ENCODE assay signal across 39 cellular contexts in genomic region chr1:35939484-35939883, GRCh38.
"Had no signal": no experiment of that assay in that cellular context is flagged by ENCODE, and none has a peak within 500 bp of the region (broad histone marks: within the 10 kb centered on the region; RNA-seq: fewer than 3 reads in every experiment).

No MANE protein-coding gene starts in this region.

- FAIRE-seq: astrocyte, bronchial epithelial cell, colon had no signal

- H3K36me3 ChIP-seq: adrenal gland, ascending aorta, brain microvascular endothelial cell, breast epithelium, cardiac muscle cell had no signal

- H3K4me3 ChIP-seq: adrenal gland, ascending aorta, body of pancreas, breast epithelium, cardiac muscle cell had no signal

- ATAC-seq: activated naive CD4-positive, alpha-beta T cell treated with anti-CD3 and anti-CD28 coated beads, Interleukin-2, amount 50 U/mL, for 72 hours; activated naive CD8-positive, alpha-beta T cell treated with anti-CD3 and anti-CD28 coated beads, Interleukin-2, amount 50 U/mL, for 24 hours; activated T-cell treated with anti-CD3 and anti-CD28 coated beads, Interleukin-2, amount 50 U/mL, for 4 hours; activated T-cell treated with anti-CD3 and anti-CD28 coated beads, Interleukin-2, amount 50 U/mL, for 72 hours; activated T-helper 17 cell treated with anti-CD3 and anti-CD28 coated beads, Interleukin-2, amount 50 U/mL, for 72 hours; body of pancreas had no signal

- H3K9me3 Mint-ChIP-seq: activated naive CD4-positive, alpha-beta T cell treated with anti-CD3 and anti-CD28 coated beads for 36 hours; activated naive CD4-positive, alpha-beta T cell treated with anti-CD3 and anti-CD28 coated beads, Interleukin-2, amount 10 ng/mL, durations not matched to agents 7 days and 5 days; activated naive CD4-positive, alpha-beta T cell treated with anti-CD3 and anti-CD28 coated beads, Interleukin-2, amount 50 U/mL, for 24 hours; activated naive CD4-positive, alpha-beta T cell treated with anti-CD3 and anti-CD28 coated beads, Interleukin-2, amount 50 U/mL, for 72 hours; activated naive CD8-positive, alpha-beta T cell treated with anti-CD3 and anti-CD28 coated beads, Interleukin-2, amount 10 ng/mL, durations not matched to agents 7 days and 5 days; activated naive CD8-positive, alpha-beta T cell treated with anti-CD3 and anti-CD28 coated beads, Interleukin-2, amount 50 U/mL, for 24 hours; activated T-cell treated with anti-CD3 and anti-CD28 coated beads, Interleukin-2, amount 50 U/mL, for 4 hours; activated T-cell treated with anti-CD3 and anti-CD28 coated beads, Interleukin-2, amount 50 U/mL, for 72 hours; activated T-helper 1 cell treated with anti-CD3 and anti-CD28 coated beads, Interleukin-12 subunit alpha, Interleukin-12 subunit beta, Interleukin-2, Interleukin-4 antibody, amounts not matched to agents 30 ng/mL and 10 ng/mL and 1 ng/mL, durations not matched to agents 14 hours and 24 hours and 36 hours; activated T-helper 17 cell treated with anti-CD3 and anti-CD28 coated beads, Interleukin-2, amount 50 U/mL, for 72 hours; brain; central memory CD8-positive, alpha-beta T cell had no signal

- H3K9me3 ChIP-seq: adrenal gland, ascending aorta, body of pancreas, breast epithelium had no signal

- H3K27ac Mint-ChIP-seq: activated naive CD4-positive, alpha-beta T cell treated with anti-CD3 and anti-CD28 coated beads for 36 hours; activated naive CD4-positive, alpha-beta T cell treated with anti-CD3 and anti-CD28 coated beads, Interleukin-2, amount 10 ng/mL, durations not matched to agents 7 days and 5 days; activated naive CD4-positive, alpha-beta T cell treated with anti-CD3 and anti-CD28 coated beads, Interleukin-2, amount 50 U/mL, for 24 hours; activated naive CD4-positive, alpha-beta T cell treated with anti-CD3 and anti-CD28 coated beads, Interleukin-2, amount 50 U/mL, for 72 hours; activated naive CD8-positive, alpha-beta T cell; activated naive CD8-positive, alpha-beta T cell treated with anti-CD3 and anti-CD28 coated beads for 36 hours; activated naive CD8-positive, alpha-beta T cell treated with anti-CD3 and anti-CD28 coated beads, Interleukin-2, amount 10 ng/mL, durations not matched to agents 7 days and 5 days; activated naive CD8-positive, alpha-beta T cell treated with anti-CD3 and anti-CD28 coated beads, Interleukin-2, amount 50 U/mL, for 24 hours; activated T-cell treated with anti-CD3 and anti-CD28 coated beads, Interleukin-2, amount 50 U/mL, for 24 hours; activated T-cell treated with anti-CD3 and anti-CD28 coated beads, Interleukin-2, amount 50 U/mL, for 72 hours; activated T-helper 1 cell treated with anti-CD3 and anti-CD28 coated beads, Interleukin-12 subunit alpha, Interleukin-12 subunit beta, Interleukin-2, Interleukin-4 antibody, amounts not matched to agents 30 ng/mL and 10 ng/mL and 1 ng/mL, durations not matched to agents 14 hours and 24 hours and 36 hours; activated T-helper 17 cell treated with anti-CD3 and anti-CD28 coated beads, Interleukin-2, amount 50 U/mL, for 72 hours had no signal

- DNase-seq: activated effector memory CD4-positive, alpha-beta T cell treated with anti-CD3 and anti-CD28 coated beads, Interleukin-2, amount 50 U/mL, for 16 hours; activated effector memory CD4-positive, alpha-beta T cell treated with Interleukin-2 at 50 U/mL for 16 hours; activated gamma-delta T cell; activated gamma-delta T cell treated with Interleukin-2 at 50 U/mL for 16 hours; activated naive CD4-positive, alpha-beta T cell; activated naive CD4-positive, alpha-beta T cell treated with anti-CD3 and anti-CD28 coated beads for 36 hours; activated naive CD4-positive, alpha-beta T cell treated with anti-CD3 and anti-CD28 coated beads, Interleukin-2, amount 10 ng/mL, durations not matched to agents 7 days and 5 days; activated naive CD4-positive, alpha-beta T cell treated with anti-CD3 and anti-CD28 coated beads, Interleukin-2, amount 50 U/mL, for 16 hours; activated naive CD4-positive, alpha-beta T cell treated with Interleukin-2 at 50 U/mL for 16 hours; activated naive CD8-positive, alpha-beta T cell treated with anti-CD3 and anti-CD28 coated beads for 36 hours; activated naive CD8-positive, alpha-beta T cell treated with anti-CD3 and anti-CD28 coated beads, Interleukin-2, amount 10 ng/mL, durations not matched to agents 7 days and 5 days; activated naive CD8-positive, alpha-beta T cell treated with anti-CD3 and anti-CD28 coated beads, Interleukin-2, amount 50 U/mL, for 24 hours; activated T-cell treated with anti-CD3 and anti-CD28 coated beads, Interleukin-2, amount 50 U/mL, for 24 hours; activated T-cell treated with anti-CD3 and anti-CD28 coated beads, Interleukin-2, amount 50 U/mL, for 4 hours; activated T-cell treated with anti-CD3 and anti-CD28 coated beads, Interleukin-2, amount 50 U/mL, for 48 hours; activated T-cell treated with anti-CD3 and anti-CD28 coated beads, Interleukin-2, amount 50 U/mL, for 72 hours; adrenal gland; amniotic stem cell; amygdala; anterior cingulate cortex; aorta; body of pancreas; brain microvascular endothelial cell; caudate nucleus; central memory CD4-positive, alpha-beta T cell; cerebellar nuclear complex had no signal

- H3K4me3 Mint-ChIP-seq: activated naive CD4-positive, alpha-beta T cell treated with anti-CD3 and anti-CD28 coated beads for 36 hours; activated naive CD4-positive, alpha-beta T cell treated with anti-CD3 and anti-CD28 coated beads, Interleukin-2, amount 10 ng/mL, durations not matched to agents 7 days and 5 days; activated naive CD4-positive, alpha-beta T cell treated with anti-CD3 and anti-CD28 coated beads, Interleukin-2, amount 50 U/mL, for 24 hours; activated naive CD8-positive, alpha-beta T cell; activated naive CD8-positive, alpha-beta T cell treated with anti-CD3 and anti-CD28 coated beads for 36 hours; activated naive CD8-positive, alpha-beta T cell treated with anti-CD3 and anti-CD28 coated beads, Interleukin-2, amount 10 ng/mL, durations not matched to agents 7 days and 5 days; activated naive CD8-positive, alpha-beta T cell treated with anti-CD3 and anti-CD28 coated beads, Interleukin-2, amount 50 U/mL, for 24 hours; activated T-cell treated with anti-CD3 and anti-CD28 coated beads, Interleukin-2, amount 50 U/mL, for 24 hours; activated T-cell treated with anti-CD3 and anti-CD28 coated beads, Interleukin-2, amount 50 U/mL, for 4 hours; activated T-cell treated with anti-CD3 and anti-CD28 coated beads, Interleukin-2, amount 50 U/mL, for 72 hours; activated T-helper 1 cell treated with anti-CD3 and anti-CD28 coated beads, Interleukin-12 subunit alpha, Interleukin-12 subunit beta, Interleukin-2, Interleukin-4 antibody, amounts not matched to agents 30 ng/mL and 10 ng/mL and 1 ng/mL, durations not matched to agents 14 hours and 24 hours and 36 hours; activated T-helper 17 cell treated with anti-CD3 and anti-CD28 coated beads, Interleukin-2, amount 50 U/mL, for 72 hours; brain; central memory CD8-positive, alpha-beta T cell had no signal

- H3K27me3 Mint-ChIP-seq: activated naive CD4-positive, alpha-beta T cell treated with anti-CD3 and anti-CD28 coated beads, Interleukin-2, amount 10 ng/mL, durations not matched to agents 7 days and 5 days; activated naive CD4-positive, alpha-beta T cell treated with anti-CD3 and anti-CD28 coated beads, Interleukin-2, amount 50 U/mL, for 24 hours; activated naive CD8-positive, alpha-beta T cell; activated naive CD8-positive, alpha-beta T cell treated with anti-CD3 and anti-CD28 coated beads for 36 hours; activated naive CD8-positive, alpha-beta T cell treated with anti-CD3 and anti-CD28 coated beads, Interleukin-2, amount 10 ng/mL, durations not matched to agents 7 days and 5 days; activated naive CD8-positive, alpha-beta T cell treated with anti-CD3 and anti-CD28 coated beads, Interleukin-2, amount 50 U/mL, for 24 hours; activated T-cell treated with anti-CD3 and anti-CD28 coated beads, Interleukin-2, amount 50 U/mL, for 24 hours; activated T-helper 17 cell treated with anti-CD3 and anti-CD28 coated beads, Interleukin-2, amount 50 U/mL, for 72 hours; brain; central memory CD8-positive, alpha-beta T cell had no signal

- H3K4me1 ChIP-seq: breast epithelium had no signal

- H3K27me3 ChIP-seq: adrenal gland, ascending aorta, body of pancreas, brain microvascular endothelial cell, breast epithelium, cardiac muscle cell had no signal

- H3K27ac ChIP-seq: adrenal gland, ascending aorta, body of pancreas, brain microvascular endothelial cell, breast epithelium, cardiac muscle cell had no signal
